ENCODE assay signal across 5 cellular contexts in genomic region chr15:28821434-28821833, GRCh38. TPM values are rescaled to one million over a fixed set of nuclear protein-coding genes. Genes with fewer than 3 reads are reported as not detected.
"Had no signal": no experiment of that assay in that cellular context is flagged by ENCODE, and none has a peak within 500 bp of the region (broad histone marks: within the 10 kb centered on the region; RNA-seq: fewer than 3 reads in every experiment).

No MANE protein-coding gene starts in this region.

RNA-seq across cellular contexts. Expression of gene GOLGA6L7, which starts 27.0 kb away (rescaled TPM):
- total RNA-seq: M059J, PC-3, Peyer's patch, SJSA1 had no signal
- polyA plus RNA-seq: SK-N-SH had no signal
